Comparison of ENCODE assay signal across 17 cellular contexts in genomic region chrX:1506916-1507315, GRCh38. TPM values are rescaled to one million over a fixed set of nuclear protein-coding genes. Genes with fewer than 3 reads are reported as not detected.
DNase-seq lines count a peak whose midpoint lies in the region; ATAC-seq and TF ChIP-seq lines count a peak whose summit lies in the region.
"Had no signal": no experiment of that assay in that cellular context is flagged by ENCODE, and none has a peak within 500 bp of the region (broad histone marks: within the 10 kb centered on the region; RNA-seq: fewer than 3 reads in every experiment).

No MANE protein-coding gene starts in this region.

- peaks cover 0 to 10% (median 0%) of the 10 kb centered on the region in 4 donors for H3K27me3 ChIP-seq in esophagus muscularis mucosa

- no peak overlapping the region for H3K4me3 Mint-ChIP-seq in T-helper 1 cell treated with Interleukin-12 subunit alpha and Interleukin-12 subunit beta and Interleukin-4 antibody, amounts not matched to agents 30 μg/mL and 1 μg/mL, for 36 hours
- H3K4me3 Mint-ChIP-seq in natural killer cell = peak overlapping the region; percentile 73
- H3K4me3 Mint-ChIP-seq in natural killer cell treated with Interleukin-12 subunit alpha and Interleukin-12 subunit beta and Interleukin-15 and Interleukin-18, amount 100 ng/mL, for 72 hours = no peak overlapping the region

- H3K9me3 Mint-ChIP-seq in T-helper 1 cell treated with Interleukin-12 subunit alpha and Interleukin-12 subunit beta and Interleukin-4 antibody, amounts not matched to agents 30 μg/mL and 1 μg/mL, for 36 hours = no peaks in the 10 kb centered on the region
- H3K9me3 Mint-ChIP-seq in natural killer cell = no peaks in the 10 kb centered on the region
- no peaks in the 10 kb centered on the region for H3K9me3 Mint-ChIP-seq in natural killer cell treated with Interleukin-12 subunit alpha and Interleukin-12 subunit beta and Interleukin-15 and Interleukin-18, amount 100 ng/mL, for 72 hours

- TF ChIP-seq CTCF in natural killer cell (IDR thresholded peaks at IDR 0.05) (no peak), esophagus muscularis mucosa (IDR thresholded peaks at IDR 0.05) (no peak)

- 84% methylated on average over 9 of the region's 15 CpGs for WGBS in esophagus muscularis mucosa

- ATAC-seq in natural killer cell (no peak), HG03378 (IDR thresholded peaks at IDR 0.05; ENCODE audit: unreplicated experiment) (no peak)
- no peak for ATAC-seq in natural killer cell treated with Interleukin-12 subunit alpha and Interleukin-12 subunit beta and Interleukin-15 and Interleukin-18, amount 100 ng/mL, for 72 hours

- H3K36me3 Mint-ChIP-seq in T-helper 1 cell treated with Interleukin-12 subunit alpha and Interleukin-12 subunit beta and Interleukin-4 antibody, amounts not matched to agents 30 μg/mL and 1 μg/mL, for 36 hours (ENCODE audit: low read depth) = peaks cover 34% of the 10 kb centered on the region
- H3K36me3 Mint-ChIP-seq in natural killer cell = peaks cover 7% of the 10 kb centered on the region
- H3K36me3 Mint-ChIP-seq in natural killer cell treated with Interleukin-12 subunit alpha and Interleukin-12 subunit beta and Interleukin-15 and Interleukin-18, amount 100 ng/mL, for 72 hours = peaks cover 5% of the 10 kb centered on the region

- H3K27ac Mint-ChIP-seq in T-helper 1 cell treated with Interleukin-12 subunit alpha and Interleukin-12 subunit beta and Interleukin-4 antibody, amounts not matched to agents 30 μg/mL and 1 μg/mL, for 36 hours = peak overlapping the region; percentile 28
- H3K27ac Mint-ChIP-seq in natural killer cell = no peak overlapping the region
- no peak overlapping the region for H3K27ac Mint-ChIP-seq in natural killer cell treated with Interleukin-12 subunit alpha and Interleukin-12 subunit beta and Interleukin-15 and Interleukin-18, amount 100 ng/mL, for 72 hours

- peaks cover 0 to 4% (median 0%) of the 10 kb centered on the region in 4 donors for H3K4me1 ChIP-seq in esophagus muscularis mucosa

- no peaks in the 10 kb centered on the region for H3K9me3 ChIP-seq in esophagus muscularis mucosa

- DNase-seq in T-helper 1 cell = no peak
- DNase-seq in natural killer cell = peak; percentile 12
- DNase-seq in natural killer cell treated with Interleukin-12 subunit alpha and Interleukin-12 subunit beta and Interleukin-15 and Interleukin-18, amount 100 ng/mL, for 72 hours (ENCODE audit: low spot score) = no peak
- DNase-seq in esophagus muscularis mucosa (ENCODE audit: extremely low spot score) = peak; percentile 29
- no peak for DNase-seq in NCI-H1694 treated with DMSO at 0.1 percent for 48 hours (lab: John Stamatoyannopoulos, UW)
- no peak for DNase-seq in C1 segment of cervical spinal cord (lab: John Stamatoyannopoulos, UW)
- DNase-seq: Calu3, DMS79, HCEC 1CT, NCI-H1417 treated with DMSO at 0.1 percent for 48 hours, NCI-H2029 treated with DMSO at 0.1 percent for 48 hours, NCI-H510A treated with DMSO at 0.1 percent for 48 hours had no signal

- H3K36me3 ChIP-seq in esophagus muscularis mucosa = no peaks in the 10 kb centered on the region

- TF ChIP-seq POLR2A in esophagus muscularis mucosa (IDR thresholded peaks at IDR 0.05; ENCODE audit: low read depth) = no peak

- peaks cover 20% of the 10 kb centered on the region for H3K4me1 Mint-ChIP-seq in T-helper 1 cell treated with Interleukin-12 subunit alpha and Interleukin-12 subunit beta and Interleukin-4 antibody, amounts not matched to agents 30 μg/mL and 1 μg/mL, for 36 hours (ENCODE audit: low read depth)
- peaks cover 16 to 31% of the 10 kb centered on the region in 2 donors for H3K4me1 Mint-ChIP-seq in natural killer cell
- peaks cover 24 to 29% of the 10 kb centered on the region in 2 donors for H3K4me1 Mint-ChIP-seq in natural killer cell treated with Interleukin-12 subunit alpha and Interleukin-12 subunit beta and Interleukin-15 and Interleukin-18, amount 100 ng/mL, for 72 hours (ENCODE audit: low read depth in 2 of 2)

- intact Hi-C loops in natural killer cell (cut with micrococcal nuclease) (loop anchor here (1.0 to 2.0 kb wide), 5 partner anchors 16 to 53 kb away; partner anchors contain the start of gene P2RY8), esophagus muscularis mucosa (cut with DNase I) (no loop called here)

- H3K4me3 ChIP-seq in esophagus muscularis mucosa = no peak overlapping the region

- no peak overlapping the region for H3K27ac ChIP-seq in esophagus muscularis mucosa (replicated peaks in 1 of 4)
- H3K27ac ChIP-seq: 22Rv1 had no signal

- H3K27me3 Mint-ChIP-seq in T-helper 1 cell treated with Interleukin-12 subunit alpha and Interleukin-12 subunit beta and Interleukin-4 antibody, amounts not matched to agents 30 μg/mL and 1 μg/mL, for 36 hours (ENCODE audit: low read depth) = no peaks in the 10 kb centered on the region
- no peaks in the 10 kb centered on the region for H3K27me3 Mint-ChIP-seq in natural killer cell (ENCODE audit: low read depth in 2 of 2)
- no peaks in the 10 kb centered on the region for H3K27me3 Mint-ChIP-seq in natural killer cell treated with Interleukin-12 subunit alpha and Interleukin-12 subunit beta and Interleukin-15 and Interleukin-18, amount 100 ng/mL, for 72 hours
- H3K27me3 Mint-ChIP-seq: IgD-negative memory B cell had no signal

- no peak for TF ChIP-seq EP300 in esophagus muscularis mucosa (IDR thresholded peaks at IDR 0.05)

RNA-seq across cellular contexts. Expression of gene P2RY8, which starts 30.1 kb away (rescaled TPM):
- total RNA-seq in natural killer cell (100 to 1,000 TPM in 2 of 3 donors, 10 to 100 TPM in 1; 73.7 to 114 (median 107) TPM), esophagus muscularis mucosa (1 to 10 TPM in 3 of 4 donors, under 1 TPM in 1; 0.63 to 3.1 (median 1.9) TPM)
- total RNA-seq in natural killer cell treated with Interleukin-12 subunit alpha and Interleukin-12 subunit beta and Interleukin-15 and Interleukin-18, amount 100 ng/mL, for 72 hours = 10 to 100 TPM; 19.5 to 59.1 TPM
- total RNA-seq: Calu3, HT-29 had no signal

RNA-seq across cellular contexts. Expression of gene ASMTL, which starts 54.2 kb away (rescaled TPM):
- total RNA-seq in natural killer cell (10 to 100 TPM; 58.5 to 80.3 (median 66.1) TPM), esophagus muscularis mucosa (10 to 100 TPM; 28.7 to 52.2 (median 32.8) TPM)
- total RNA-seq in natural killer cell treated with Interleukin-12 subunit alpha and Interleukin-12 subunit beta and Interleukin-15 and Interleukin-18, amount 100 ng/mL, for 72 hours = 10 to 100 TPM; 84.8 to 94.2 TPM

Comparison
In these comparisons a context has a peak if more than half of its experiments do, and no peak if none do; other contexts are left out.
1. DNase-seq: peak in natural killer cell (single experiment) and esophagus muscularis mucosa (single experiment); none in T-helper 1 cell (0 of 5), natural killer cell treated with Interleukin-12 subunit alpha and Interleukin-12 subunit beta and Interleukin-15 and Interleukin-18, amount 100 ng/mL, for 72 hours (single experiment), NCI-H1694 treated with DMSO at 0.1 percent for 48 hours (single experiment) and C1 segment of cervical spinal cord (0 of 14).
2. RNA of gene P2RY8, which starts 30.1 kb away (total RNA-seq): 73.7 to 114 TPM in natural killer cell and 19.5 to 59.1 TPM in natural killer cell treated with Interleukin-12 subunit alpha and Interleukin-12 subunit beta and Interleukin-15 and Interleukin-18, amount 100 ng/mL, for 72 hours; 0.63 to 3.1 TPM in esophagus muscularis mucosa; every median in the first group is over 4 times any median in the second.